28 cellular contexts compared by ENCODE assay signal in genomic region chr17:56793506-56793905, GRCh38.
"Had no signal": no experiment of that assay in that cellular context is flagged by ENCODE, and none has a peak within 500 bp of the region (broad histone marks: within the 10 kb centered on the region; RNA-seq: fewer than 3 reads in every experiment).

No MANE protein-coding gene starts in this region.

- ATAC-seq: activated naive CD4-positive, alpha-beta T cell treated with anti-CD3 and anti-CD28 coated beads, Interleukin-2, amount 50 U/mL, for 72 hours; activated naive CD8-positive, alpha-beta T cell treated with anti-CD3 and anti-CD28 coated beads, Interleukin-2, amount 50 U/mL, for 24 hours; activated T-cell treated with anti-CD3 and anti-CD28 coated beads, Interleukin-2, amount 50 U/mL, for 4 hours; body of pancreas; T-helper 17 cell had no signal

- H3K9me3 ChIP-seq: ascending aorta, body of pancreas, MG63 had no signal

- H3K4me3 ChIP-seq: ascending aorta, body of pancreas, MG63 had no signal

- H3K36me3 ChIP-seq: ascending aorta, MG63 had no signal

- H3K27me3 ChIP-seq: ascending aorta, body of pancreas, MG63 had no signal

- FAIRE-seq: bronchial epithelial cell, RCC 7860 had no signal

- H3K4me1 ChIP-seq: ascending aorta, body of pancreas had no signal

- DNase-seq: activated CD4-positive, alpha-beta memory T cell treated with anti-CD3 and anti-CD28 coated beads for 36 hours; activated CD4-positive, alpha-beta T cell treated with anti-CD3 and anti-CD28 coated beads, Interleukin-2, amount 10 ng/mL, durations not matched to agents 7 days and 5 days; activated CD4-positive, CD25-positive, alpha-beta regulatory T cell; activated CD8-positive, alpha-beta memory T cell treated with anti-CD3 and anti-CD28 coated beads for 24 hours; activated effector memory CD4-positive, alpha-beta T cell treated with anti-CD3 and anti-CD28 coated beads, Interleukin-2, amount 50 U/mL, for 16 hours; activated naive CD4-positive, alpha-beta T cell treated with Interleukin-2 at 50 U/mL for 16 hours; activated naive CD8-positive, alpha-beta T cell treated with anti-CD3 and anti-CD28 coated beads, Interleukin-2, amount 50 U/mL, for 24 hours; activated T-cell treated with anti-CD3 and anti-CD28 coated beads, Interleukin-2, amount 50 U/mL, for 4 hours; amniotic stem cell; body of pancreas; central memory CD4-positive, alpha-beta T cell; MG63; NCI-H1092 treated with DMSO at 0.1 percent for 48 hours; NCI-H1417 treated with DMSO at 0.1 percent for 48 hours; NCI-H1694; NCI-H2029; NCI-H2107; NCI-H510A treated with DMSO at 0.1 percent for 48 hours; NCI-H69; NK-92 treated with Interleukin-12 subunit alpha and Interleukin-12 subunit beta, amount 100 ng/mL, for 24 hours; OCI-M1; SHP77 treated with DMSO at 0.1 percent for 48 hours; T-helper 17 cell; T-helper 9 cell had no signal

- H3K27ac ChIP-seq: ascending aorta, body of pancreas had no signal
